ENCODE assay signal across 37 cellular contexts in genomic region chrX:3493605-3494004, GRCh38.
DNase-seq lines count a peak whose midpoint lies in the region; ATAC-seq, FAIRE-seq and TF ChIP-seq lines count a peak whose summit lies in the region.
"Had no signal": no experiment of that assay in that cellular context is flagged by ENCODE, and none has a peak within 500 bp of the region (broad histone marks: within the 10 kb centered on the region; RNA-seq: fewer than 3 reads in every experiment).

No MANE protein-coding gene starts in this region.

- H3K27ac Mint-ChIP-seq in activated CD8-positive, alpha-beta memory T cell treated with anti-CD3 and anti-CD28 coated beads, Interleukin-2, amount 10 ng/mL, durations not matched to agents 7 days and 5 days: peak overlapping the region; percentile 32
- peak overlapping the region in 1 of 2 donors; percentile 51 for H3K27ac Mint-ChIP-seq in natural killer cell treated with Interleukin-12 subunit alpha and Interleukin-12 subunit beta and Interleukin-15 and Interleukin-18, amount 100 ng/mL, for 72 hours
- H3K27ac Mint-ChIP-seq in natural killer cell (no peak overlapping the region), astrocyte (ENCODE audit: unreplicated experiment) (no peak overlapping the region)
- H3K27ac Mint-ChIP-seq: B cell; CD4-positive, alpha-beta memory T cell; CD4-positive, alpha-beta T cell; CD8-positive, alpha-beta memory T cell; CD8-positive, alpha-beta T cell had no signal

- H3K9ac ChIP-seq in astrocyte (ENCODE audit: low read length): no peak overlapping the region
- H3K9ac ChIP-seq: BLaER1; BLaER1 treated with 17β-estradiol and CSF1 and Interleukin-3, amounts not matched to agents 10 nM and 100 nM had no signal

- H4K20me1 ChIP-seq in astrocyte (ENCODE audit: insufficient read depth, low read length): no peaks in the 10 kb centered on the region
- H4K20me1 ChIP-seq: BLaER1; BLaER1 treated with 17β-estradiol and CSF1 and Interleukin-3, amounts not matched to agents 10 nM and 100 nM had no signal

- no peaks in the 10 kb centered on the region for H3K9me3 Mint-ChIP-seq in activated CD8-positive, alpha-beta memory T cell treated with anti-CD3 and anti-CD28 coated beads, Interleukin-2, amount 10 ng/mL, durations not matched to agents 7 days and 5 days (ENCODE audit: low read depth)
- H3K9me3 Mint-ChIP-seq in natural killer cell treated with Interleukin-12 subunit alpha and Interleukin-12 subunit beta and Interleukin-15 and Interleukin-18, amount 100 ng/mL, for 72 hours: peaks cover 6% of the 10 kb centered on the region
- H3K9me3 Mint-ChIP-seq in natural killer cell (peaks cover 0 to 8% of the 10 kb centered on the region in 2 donors), astrocyte (ENCODE audit: unreplicated experiment) (peaks cover 6% of the 10 kb centered on the region)
- H3K9me3 Mint-ChIP-seq: CD8-positive, alpha-beta T cell had no signal

- H3K36me3 ChIP-seq in astrocyte (ENCODE audit: insufficient read depth, low read length): no peaks in the 10 kb centered on the region
- H3K36me3 ChIP-seq in bronchial epithelial cell (ENCODE audit: control insufficient read depth, insufficient read depth, low read length): no peaks in the 10 kb centered on the region
- H3K36me3 ChIP-seq: BE2C; BLaER1; BLaER1 treated with 17β-estradiol and CSF1 and Interleukin-3, amounts not matched to agents 10 nM and 100 nM had no signal

- no peaks in the 10 kb centered on the region for H3K4me1 Mint-ChIP-seq in activated CD8-positive, alpha-beta memory T cell treated with anti-CD3 and anti-CD28 coated beads, Interleukin-2, amount 10 ng/mL, durations not matched to agents 7 days and 5 days
- H3K4me1 Mint-ChIP-seq in natural killer cell treated with Interleukin-12 subunit alpha and Interleukin-12 subunit beta and Interleukin-15 and Interleukin-18, amount 100 ng/mL, for 72 hours (ENCODE audit: low read depth in 2 of 2): peaks cover 5 to 8% of the 10 kb centered on the region in 2 donors
- H3K4me1 Mint-ChIP-seq in natural killer cell: no peaks in the 10 kb centered on the region
- no peaks in the 10 kb centered on the region for H3K4me1 Mint-ChIP-seq in astrocyte (ENCODE audit: low read depth, unreplicated experiment)
- H3K4me1 Mint-ChIP-seq: B cell; CD14-positive monocyte; CD4-positive, alpha-beta memory T cell; CD4-positive, CD25-positive, alpha-beta regulatory T cell; CD8-positive, alpha-beta memory T cell had no signal

- H3K27ac ChIP-seq in astrocyte (ENCODE audit: low read depth, low read length): no peak overlapping the region
- H3K27ac ChIP-seq: 22Rv1; A549; BLaER1; BLaER1 treated with 17β-estradiol and CSF1 and Interleukin-3, amounts not matched to agents 10 nM and 100 nM; C4-2B had no signal

- H3K4me1 ChIP-seq in astrocyte (ENCODE audit: insufficient read depth, low read length): no peaks in the 10 kb centered on the region
- H3K4me1 ChIP-seq: A549; BE2C; BLaER1; BLaER1 treated with 17β-estradiol and CSF1 and Interleukin-3, amounts not matched to agents 10 nM and 100 nM; Caco-2 had no signal

- H3K4me2 ChIP-seq in astrocyte (ENCODE audit: low read length): no peak overlapping the region
- H3K4me2 ChIP-seq: A549; BLaER1; BLaER1 treated with 17β-estradiol and CSF1 and Interleukin-3, amounts not matched to agents 10 nM and 100 nM had no signal

- no peaks in the 10 kb centered on the region for H3K27me3 ChIP-seq in astrocyte (ENCODE audit: insufficient read depth, low read length)
- H3K27me3 ChIP-seq in bronchial epithelial cell (ENCODE audit: control insufficient read depth, insufficient read depth, low read length): no peaks in the 10 kb centered on the region
- H3K27me3 ChIP-seq: BE2C; BLaER1; BLaER1 treated with 17β-estradiol and CSF1 and Interleukin-3, amounts not matched to agents 10 nM and 100 nM had no signal

- H3K79me2 ChIP-seq in astrocyte (ENCODE audit: insufficient read depth, low read length): no peaks in the 10 kb centered on the region

- H2AFZ ChIP-seq in astrocyte (ENCODE audit: low read depth, low read length): no peak overlapping the region

- DNase-seq in activated CD8-positive, alpha-beta memory T cell treated with anti-CD3 and anti-CD28 coated beads, Interleukin-2, amount 10 ng/mL, durations not matched to agents 7 days and 5 days: no peak
- no peak for DNase-seq in activated CD8-positive, alpha-beta memory T cell treated with anti-CD3 and anti-CD28 coated beads for 24 hours
- DNase-seq in natural killer cell treated with Interleukin-12 subunit alpha and Interleukin-12 subunit beta and Interleukin-15 and Interleukin-18, amount 100 ng/mL, for 72 hours (ENCODE audit: low spot score): no peak
- DNase-seq in natural killer cell (no peak), astrocyte (ENCODE audit: low read depth) (no peak), bronchial epithelial cell (ENCODE audit: low read depth) (no peak)
- DNase-seq: 8988T; ACHN; AML-193; BE2C; C1 segment of cervical spinal cord; Caco-2; Calu3; CD4-positive, alpha-beta memory T cell; CD4-positive, alpha-beta T cell; CD4-positive, CD25-positive, alpha-beta regulatory T cell; CD8-positive, alpha-beta memory T cell; CD8-positive, alpha-beta T cell; COR-L47; DMS 273 treated with DMSO at 0.1 percent for 48 hours; DMS153; DMS53; DMS79; DMS79 treated with DMSO at 0.1 percent for 48 hours; DND-41; EL had no signal

- H3K4me3 Mint-ChIP-seq in activated CD8-positive, alpha-beta memory T cell treated with anti-CD3 and anti-CD28 coated beads, Interleukin-2, amount 10 ng/mL, durations not matched to agents 7 days and 5 days: no peak overlapping the region
- peak overlapping the region; percentile 42 for H3K4me3 Mint-ChIP-seq in natural killer cell treated with Interleukin-12 subunit alpha and Interleukin-12 subunit beta and Interleukin-15 and Interleukin-18, amount 100 ng/mL, for 72 hours
- no peak overlapping the region for H3K4me3 Mint-ChIP-seq in natural killer cell
- H3K4me3 Mint-ChIP-seq in astrocyte (ENCODE audit: unreplicated experiment): no peak overlapping the region
- H3K4me3 Mint-ChIP-seq: B cell; CD14-positive monocyte; CD4-positive, alpha-beta memory T cell; CD4-positive, alpha-beta T cell; CD4-positive, CD25-positive, alpha-beta regulatory T cell; CD8-positive, alpha-beta memory T cell; CD8-positive, alpha-beta T cell had no signal

- CTCF ChIA-PET in activated CD8-positive, alpha-beta memory T cell treated with anti-CD3 and anti-CD28 coated beads, Interleukin-2, amount 10 ng/mL, durations not matched to agents 7 days and 5 days (lab: Charles Lee): no interaction called here

- TF ChIP-seq CTCF in natural killer cell (IDR thresholded peaks at IDR 0.05): no peak
- no peak for TF ChIP-seq CTCF in astrocyte (IDR thresholded peaks at IDR 0.05; ENCODE audit: insufficient read depth, low read depth, low read length)
- TF ChIP-seq CTCF in bronchial epithelial cell (IDR thresholded peaks at IDR 0.05; ENCODE audit: insufficient read depth, low read length, severe bottlenecking): no peak

- peak; percentile 73 for FAIRE-seq in astrocyte (lab: Jason Lieb, UNC)
- FAIRE-seq in bronchial epithelial cell (lab: Jason Lieb, UNC): peak; percentile 72
- FAIRE-seq: A204.1, D721Med had no signal

- ATAC-seq in activated CD8-positive, alpha-beta memory T cell treated with anti-CD3 and anti-CD28 coated beads, Interleukin-2, amount 10 ng/mL, durations not matched to agents 7 days and 5 days: no peak
- ATAC-seq in natural killer cell treated with Interleukin-12 subunit alpha and Interleukin-12 subunit beta and Interleukin-15 and Interleukin-18, amount 100 ng/mL, for 72 hours: peak; percentile 87 to 88
- ATAC-seq in natural killer cell: no peak
- no peak for ATAC-seq in HG03135 (IDR thresholded peaks at IDR 0.05; ENCODE audit: unreplicated experiment)
- no peak for ATAC-seq in GM19455 (IDR thresholded peaks at IDR 0.05; ENCODE audit: unreplicated experiment)
- ATAC-seq: A549; CD8-positive, alpha-beta T cell had no signal

- H3K27me3 Mint-ChIP-seq in activated CD8-positive, alpha-beta memory T cell treated with anti-CD3 and anti-CD28 coated beads, Interleukin-2, amount 10 ng/mL, durations not matched to agents 7 days and 5 days: no peaks in the 10 kb centered on the region
- peaks cover 8 to 13% of the 10 kb centered on the region in 2 donors for H3K27me3 Mint-ChIP-seq in natural killer cell treated with Interleukin-12 subunit alpha and Interleukin-12 subunit beta and Interleukin-15 and Interleukin-18, amount 100 ng/mL, for 72 hours
- H3K27me3 Mint-ChIP-seq in natural killer cell (ENCODE audit: low read depth in 2 of 2): peaks cover 0 to 7% of the 10 kb centered on the region in 2 donors
- H3K27me3 Mint-ChIP-seq in astrocyte (ENCODE audit: low read depth, unreplicated experiment): no peaks in the 10 kb centered on the region
- H3K27me3 Mint-ChIP-seq: B cell; CD4-positive, alpha-beta memory T cell; CD4-positive, alpha-beta T cell; CD4-positive, CD25-positive, alpha-beta regulatory T cell had no signal

- H3K9me3 ChIP-seq in astrocyte (ENCODE audit: insufficient read depth, low read depth, low read length): no peaks in the 10 kb centered on the region
- H3K9me3 ChIP-seq: A549; BE2C; BLaER1; BLaER1 treated with 17β-estradiol and CSF1 and Interleukin-3, amounts not matched to agents 10 nM and 100 nM; Caco-2 had no signal

- no peaks in the 10 kb centered on the region for H3K36me3 Mint-ChIP-seq in activated CD8-positive, alpha-beta memory T cell treated with anti-CD3 and anti-CD28 coated beads, Interleukin-2, amount 10 ng/mL, durations not matched to agents 7 days and 5 days
- H3K36me3 Mint-ChIP-seq in natural killer cell treated with Interleukin-12 subunit alpha and Interleukin-12 subunit beta and Interleukin-15 and Interleukin-18, amount 100 ng/mL, for 72 hours: peaks cover 4% of the 10 kb centered on the region
- no peaks in the 10 kb centered on the region for H3K36me3 Mint-ChIP-seq in natural killer cell
- H3K36me3 Mint-ChIP-seq in astrocyte (ENCODE audit: low read depth, unreplicated experiment): no peaks in the 10 kb centered on the region
- H3K36me3 Mint-ChIP-seq: CD14-positive monocyte; CD4-positive, alpha-beta memory T cell; CD4-positive, CD25-positive, alpha-beta regulatory T cell; CD8-positive, alpha-beta memory T cell; CD8-positive, alpha-beta T cell had no signal

- intact Hi-C loops in natural killer cell (cut with micrococcal nuclease): no loop called here

- H3K4me3 ChIP-seq in astrocyte (ENCODE audit: insufficient read depth, low read depth, low read length): no peak overlapping the region
- no peak overlapping the region for H3K4me3 ChIP-seq in bronchial epithelial cell (ENCODE audit: low read depth, low read length)
- H3K4me3 ChIP-seq: A549; BLaER1; BLaER1 treated with 17β-estradiol and CSF1 and Interleukin-3, amounts not matched to agents 10 nM and 100 nM had no signal

Comparison
In these comparisons a context has a peak if more than half of its experiments do, and no peak if none do; other contexts are left out.
1. ATAC-seq: peak in natural killer cell treated with Interleukin-12 subunit alpha and Interleukin-12 subunit beta and Interleukin-15 and Interleukin-18, amount 100 ng/mL, for 72 hours (2 of 2); none in activated CD8-positive, alpha-beta memory T cell treated with anti-CD3 and anti-CD28 coated beads, Interleukin-2, amount 10 ng/mL, durations not matched to agents 7 days and 5 days (single experiment), natural killer cell (0 of 3), HG03135 (single experiment) and GM19455 (single experiment).